Comparison of ENCODE assay signal across 1 cellular context in genomic region chr9:69261636-69262035, GRCh38.
TF ChIP-seq lines count a peak whose summit lies in the region.

No MANE protein-coding gene starts in this region.

TF ChIP-seq in GM23338, 12 proteins besides CTCF, POLR2A, EP300 and RAD21 (continued from another document):
- TF ChIP-seq, protein P1, sequence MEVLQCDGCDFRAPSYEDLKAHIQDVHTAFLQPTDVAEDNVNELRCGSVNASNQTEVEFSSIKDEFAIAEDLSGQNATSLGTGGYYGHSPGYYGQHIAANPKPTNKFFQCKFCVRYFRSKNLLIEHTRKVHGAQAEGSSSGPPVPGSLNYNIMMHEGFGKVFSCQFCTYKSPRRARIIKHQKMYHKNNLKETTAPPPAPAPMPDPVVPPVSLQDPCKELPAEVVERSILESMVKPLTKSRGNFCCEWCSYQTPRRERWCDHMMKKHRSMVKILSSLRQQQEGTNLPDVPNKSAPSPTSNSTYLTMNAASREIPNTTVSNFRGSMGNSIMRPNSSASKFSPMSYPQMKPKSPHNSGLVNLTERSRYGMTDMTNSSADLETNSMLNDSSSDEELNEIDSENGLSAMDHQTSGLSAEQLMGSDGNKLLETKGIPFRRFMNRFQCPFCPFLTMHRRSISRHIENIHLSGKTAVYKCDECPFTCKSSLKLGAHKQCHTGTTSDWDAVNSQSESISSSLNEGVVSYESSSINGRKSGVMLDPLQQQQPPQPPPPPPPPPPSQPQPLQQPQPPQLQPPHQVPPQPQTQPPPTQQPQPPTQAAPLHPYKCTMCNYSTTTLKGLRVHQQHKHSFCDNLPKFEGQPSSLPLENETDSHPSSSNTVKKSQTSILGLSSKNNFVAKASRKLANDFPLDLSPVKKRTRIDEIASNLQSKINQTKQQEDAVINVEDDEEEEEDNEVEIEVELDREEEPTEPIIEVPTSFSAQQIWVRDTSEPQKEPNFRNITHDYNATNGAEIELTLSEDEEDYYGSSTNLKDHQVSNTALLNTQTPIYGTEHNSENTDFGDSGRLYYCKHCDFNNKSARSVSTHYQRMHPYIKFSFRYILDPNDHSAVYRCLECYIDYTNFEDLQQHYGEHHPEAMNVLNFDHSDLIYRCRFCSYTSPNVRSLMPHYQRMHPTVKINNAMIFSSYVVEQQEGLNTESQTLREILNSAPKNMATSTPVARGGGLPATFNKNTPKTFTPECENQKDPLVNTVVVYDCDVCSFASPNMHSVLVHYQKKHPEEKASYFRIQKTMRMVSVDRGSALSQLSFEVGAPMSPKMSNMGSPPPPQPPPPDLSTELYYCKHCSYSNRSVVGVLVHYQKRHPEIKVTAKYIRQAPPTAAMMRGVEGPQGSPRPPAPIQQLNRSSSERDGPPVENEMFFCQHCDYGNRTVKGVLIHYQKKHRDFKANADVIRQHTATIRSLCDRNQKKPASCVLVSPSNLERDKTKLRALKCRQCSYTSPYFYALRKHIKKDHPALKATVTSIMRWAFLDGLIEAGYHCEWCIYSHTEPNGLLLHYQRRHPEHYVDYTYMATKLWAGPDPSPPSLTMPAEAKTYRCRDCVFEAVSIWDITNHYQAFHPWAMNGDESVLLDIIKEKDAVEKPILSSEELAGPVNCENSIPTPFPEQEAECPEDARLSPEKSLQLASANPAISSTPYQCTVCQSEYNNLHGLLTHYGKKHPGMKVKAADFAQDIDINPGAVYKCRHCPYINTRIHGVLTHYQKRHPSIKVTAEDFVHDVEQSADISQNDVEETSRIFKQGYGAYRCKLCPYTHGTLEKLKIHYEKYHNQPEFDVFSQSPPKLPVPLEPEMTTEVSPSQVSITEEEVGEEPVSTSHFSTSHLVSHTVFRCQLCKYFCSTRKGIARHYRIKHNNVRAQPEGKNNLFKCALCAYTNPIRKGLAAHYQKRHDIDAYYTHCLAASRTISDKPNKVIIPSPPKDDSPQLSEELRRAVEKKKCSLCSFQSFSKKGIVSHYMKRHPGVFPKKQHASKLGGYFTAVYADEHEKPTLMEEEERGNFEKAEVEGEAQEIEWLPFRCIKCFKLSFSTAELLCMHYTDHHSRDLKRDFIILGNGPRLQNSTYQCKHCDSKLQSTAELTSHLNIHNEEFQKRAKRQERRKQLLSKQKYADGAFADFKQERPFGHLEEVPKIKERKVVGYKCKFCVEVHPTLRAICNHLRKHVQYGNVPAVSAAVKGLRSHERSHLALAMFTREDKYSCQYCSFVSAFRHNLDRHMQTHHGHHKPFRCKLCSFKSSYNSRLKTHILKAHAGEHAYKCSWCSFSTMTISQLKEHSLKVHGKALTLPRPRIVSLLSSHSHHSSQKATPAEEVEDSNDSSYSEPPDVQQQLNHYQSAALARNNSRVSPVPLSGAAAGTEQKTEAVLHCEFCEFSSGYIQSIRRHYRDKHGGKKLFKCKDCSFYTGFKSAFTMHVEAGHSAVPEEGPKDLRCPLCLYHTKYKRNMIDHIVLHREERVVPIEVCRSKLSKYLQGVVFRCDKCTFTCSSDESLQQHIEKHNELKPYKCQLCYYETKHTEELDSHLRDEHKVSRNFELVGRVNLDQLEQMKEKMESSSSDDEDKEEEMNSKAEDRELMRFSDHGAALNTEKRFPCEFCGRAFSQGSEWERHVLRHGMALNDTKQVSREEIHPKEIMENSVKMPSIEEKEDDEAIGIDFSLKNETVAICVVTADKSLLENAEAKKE (CRISPR knock-in tag; IDR thresholded peaks at IDR 0.05), result no peak
- TF ChIP-seq, protein P2, sequence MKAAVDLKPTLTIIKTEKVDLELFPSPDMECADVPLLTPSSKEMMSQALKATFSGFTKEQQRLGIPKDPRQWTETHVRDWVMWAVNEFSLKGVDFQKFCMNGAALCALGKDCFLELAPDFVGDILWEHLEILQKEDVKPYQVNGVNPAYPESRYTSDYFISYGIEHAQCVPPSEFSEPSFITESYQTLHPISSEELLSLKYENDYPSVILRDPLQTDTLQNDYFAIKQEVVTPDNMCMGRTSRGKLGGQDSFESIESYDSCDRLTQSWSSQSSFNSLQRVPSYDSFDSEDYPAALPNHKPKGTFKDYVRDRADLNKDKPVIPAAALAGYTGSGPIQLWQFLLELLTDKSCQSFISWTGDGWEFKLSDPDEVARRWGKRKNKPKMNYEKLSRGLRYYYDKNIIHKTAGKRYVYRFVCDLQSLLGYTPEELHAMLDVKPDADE (IDR thresholded peaks at IDR 0.05), result no peak
- no peak for TF ChIP-seq ZNF114 (CRISPR knock-in tag; IDR thresholded peaks at IDR 0.05)
- TF ChIP-seq REST (IDR thresholded peaks at IDR 0.05; ENCODE audit: unreplicated experiment), result no peak
